1 cellular context compared by ENCODE assay signal in genomic region chr6:56483929-56484328, GRCh38.
TF ChIP-seq lines count a peak whose summit lies in the region.

No MANE protein-coding gene starts in this region.

TF ChIP-seq in A549, 52 proteins besides CTCF, POLR2A, EP300 and RAD21 (continued from another document):
- TF ChIP-seq NFE2L2 (conservative IDR thresholded peaks at IDR 0.05; ENCODE audit: low read length): no peak
- TF ChIP-seq MAFK (IDR thresholded peaks at IDR 0.05; ENCODE audit: partially characterized antibody): no peak
- no peak for TF ChIP-seq HEYL (CRISPR knock-in tag; IDR thresholded peaks at IDR 0.05)
- no peak for TF ChIP-seq ZFP36 (IDR thresholded peaks at IDR 0.05; ENCODE audit: borderline replicate concordance, partially characterized antibody)
- no peak for TF ChIP-seq FOXS1 (CRISPR knock-in tag; IDR thresholded peaks at IDR 0.05)
- TF ChIP-seq HOXA7 (CRISPR knock-in tag; IDR thresholded peaks at IDR 0.05): no peak
- no peak for TF ChIP-seq HES2 (IDR thresholded peaks at IDR 0.05)
- no peak for TF ChIP-seq CBX2 (IDR thresholded peaks at IDR 0.05; ENCODE audit: borderline replicate concordance, low read depth)
